26 cellular contexts compared by ENCODE assay signal in the genomic region with DNA sequence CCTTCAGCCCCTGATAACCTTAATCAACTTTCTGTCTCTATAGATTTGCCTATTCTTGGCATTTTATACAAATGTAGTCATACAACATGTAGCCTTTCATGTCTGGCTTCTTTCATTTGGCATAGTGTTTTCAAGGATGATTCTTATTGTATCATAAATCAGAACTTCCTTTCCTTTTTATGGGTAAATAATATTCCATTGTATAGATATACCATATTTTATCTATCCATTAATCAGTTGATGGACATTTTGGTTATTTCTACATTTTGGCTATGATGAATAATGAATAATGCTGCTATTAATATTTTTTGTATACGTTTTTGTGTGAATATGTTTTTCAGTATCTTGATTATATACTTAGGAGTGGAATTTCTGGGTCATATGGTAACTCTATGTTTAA.
DNase-seq lines count a peak whose midpoint lies in the region; ATAC-seq, FAIRE-seq and TF ChIP-seq lines count a peak whose summit lies in the region.
"Had no signal": no experiment of that assay in that cellular context is flagged by ENCODE, and none has a peak within 500 bp of the region (broad histone marks: within the 10 kb centered on the region; RNA-seq: fewer than 3 reads in every experiment).

No MANE protein-coding gene starts in this region.

- TF ChIP-seq EP300 in SK-N-SH (IDR thresholded peaks at IDR 0.05; ENCODE audit: borderline replicate concordance in 1 of 2, low read depth in 1 of 2, low read length in 1 of 2): no peak

- H3K27me3 Mint-ChIP-seq in Caco-2 (ENCODE audit: insufficient read depth, unreplicated experiment): no peaks in the 10 kb centered on the region
- no peaks in the 10 kb centered on the region for H3K27me3 Mint-ChIP-seq in progenitor cell of endocrine pancreas
- no peaks in the 10 kb centered on the region for H3K27me3 Mint-ChIP-seq in activated T-helper 17 cell treated with anti-CD3 and anti-CD28 coated beads, Interleukin-2, amount 50 U/mL, for 72 hours
- H3K27me3 Mint-ChIP-seq: B cell; CD4-positive, alpha-beta T cell had no signal

- peaks cover 28% of the 10 kb centered on the region for H3K4me1 Mint-ChIP-seq in Caco-2 (ENCODE audit: low read depth, unreplicated experiment)
- peaks cover 35% of the 10 kb centered on the region for H3K4me1 Mint-ChIP-seq in progenitor cell of endocrine pancreas (ENCODE audit: low read depth)
- H3K4me1 Mint-ChIP-seq in activated T-helper 17 cell treated with anti-CD3 and anti-CD28 coated beads, Interleukin-2, amount 50 U/mL, for 72 hours: no peaks in the 10 kb centered on the region
- H3K4me1 Mint-ChIP-seq: B cell had no signal

- H3K4me3 Mint-ChIP-seq in Caco-2 (ENCODE audit: unreplicated experiment) (no peak overlapping the region), progenitor cell of endocrine pancreas (ENCODE audit: low read depth) (no peak overlapping the region)
- H3K4me3 Mint-ChIP-seq in activated T-helper 17 cell treated with anti-CD3 and anti-CD28 coated beads, Interleukin-2, amount 50 U/mL, for 72 hours: no peak overlapping the region
- H3K4me3 Mint-ChIP-seq: B cell; CD4-positive, alpha-beta T cell; CD8-positive, alpha-beta T cell had no signal

- TF ChIP-seq RAD21 in SK-N-SH (IDR thresholded peaks at IDR 0.05; ENCODE audit: low read length): no peak

- no peaks in the 10 kb centered on the region for H3K79me2 ChIP-seq in SK-N-SH (ENCODE audit: insufficient read depth)

- DNase-seq in SK-N-SH (no peak), Caco-2 (no peak), progenitor cell of endocrine pancreas (ENCODE audit: low spot score, unreplicated experiment) (no peak), NCI-H2171 treated with DMSO at 0.1 percent for 48 hours (lab: John Stamatoyannopoulos, UW) (no peak), upper lobe of right lung (no peak)
- DNase-seq: AML-193; CD4-positive, alpha-beta T cell; CD8-positive, alpha-beta T cell; DMS 273 treated with DMSO at 0.1 percent for 48 hours; DMS153; DMS53; DMS79; DND-41; EL; GDM1 had no signal

- intact Hi-C loops in Caco-2 (cut with micrococcal nuclease; ENCODE audit: unreplicated experiment) (no loop called here), upper lobe of right lung (cut with DNase I) (no loop called here)

- H3K27ac Mint-ChIP-seq in Caco-2 (ENCODE audit: unreplicated experiment) (peak overlapping the region; percentile 51), progenitor cell of endocrine pancreas (peak overlapping the region; percentile 26)
- no peak overlapping the region for H3K27ac Mint-ChIP-seq in activated T-helper 17 cell treated with anti-CD3 and anti-CD28 coated beads, Interleukin-2, amount 50 U/mL, for 72 hours
- H3K27ac Mint-ChIP-seq: B cell; CD4-positive, alpha-beta T cell; CD8-positive, alpha-beta T cell had no signal

- H3K36me3 ChIP-seq in SK-N-SH (replicated peaks in 1 of 2; ENCODE audit: control insufficient read depth in 1 of 2, insufficient read depth in 2 of 2, low read length in 1 of 2) (peaks cover 0 to 4% of the 10 kb centered on the region in 2 experiments), Caco-2 (ENCODE audit: control insufficient read depth, insufficient read depth, low read length) (no peaks in the 10 kb centered on the region), upper lobe of right lung (no peaks in the 10 kb centered on the region)
- H3K36me3 ChIP-seq: BLaER1 treated with 17β-estradiol and CSF1 and Interleukin-3, amounts not matched to agents 10 nM and 100 nM had no signal

- WGBS in SK-N-SH (ENCODE audit: low lambda C conversion rate): 15% methylated on average over 1 of the region's 1 CpG

- H3K9ac ChIP-seq in SK-N-SH: no peak overlapping the region
- H3K9ac ChIP-seq: BLaER1 treated with 17β-estradiol and CSF1 and Interleukin-3, amounts not matched to agents 10 nM and 100 nM had no signal

- no peak for TF ChIP-seq CTCF in SK-N-SH (IDR thresholded peaks at IDR 0.05)
- no peak for TF ChIP-seq CTCF in Caco-2 (IDR thresholded peaks at IDR 0.05; ENCODE audit: insufficient read depth in 1 of 2, low read depth in 1 of 2, low read length in 1 of 2, severe bottlenecking in 1 of 2, unreplicated experiment in 1 of 2)
- TF ChIP-seq CTCF in progenitor cell of endocrine pancreas (IDR thresholded peaks at IDR 0.05; ENCODE audit: unreplicated experiment): no peak
- no peak for TF ChIP-seq CTCF in upper lobe of right lung (IDR thresholded peaks at IDR 0.05)

- no peaks in the 10 kb centered on the region for H3K27me3 ChIP-seq in SK-N-SH (ENCODE audit: insufficient read depth)
- no peaks in the 10 kb centered on the region for H3K27me3 ChIP-seq in Caco-2 (replicated peaks; ENCODE audit: control insufficient read depth, insufficient read depth, low read length)
- no peaks in the 10 kb centered on the region for H3K27me3 ChIP-seq in upper lobe of right lung
- H3K27me3 ChIP-seq: BLaER1 treated with 17β-estradiol and CSF1 and Interleukin-3, amounts not matched to agents 10 nM and 100 nM had no signal

- no peak overlapping the region for H2AFZ ChIP-seq in SK-N-SH (ENCODE audit: low read depth)

- H3K4me1 ChIP-seq in SK-N-SH (ENCODE audit: control insufficient read depth in 1 of 2, insufficient read depth in 2 of 2, low read depth in 1 of 2, low read length in 1 of 2) (no peaks in the 10 kb centered on the region; a peak in 1 of 4 replicates), Caco-2 (peaks cover 26% of the 10 kb centered on the region), upper lobe of right lung (no peaks in the 10 kb centered on the region)
- H3K4me1 ChIP-seq: A549; BLaER1 treated with 17β-estradiol and CSF1 and Interleukin-3, amounts not matched to agents 10 nM and 100 nM had no signal

- H3K9me3 Mint-ChIP-seq in Caco-2 (ENCODE audit: unreplicated experiment): peaks cover 11% of the 10 kb centered on the region
- peaks cover 20% of the 10 kb centered on the region for H3K9me3 Mint-ChIP-seq in progenitor cell of endocrine pancreas (ENCODE audit: low read depth)
- H3K9me3 Mint-ChIP-seq in activated T-helper 17 cell treated with anti-CD3 and anti-CD28 coated beads, Interleukin-2, amount 50 U/mL, for 72 hours: no peaks in the 10 kb centered on the region

- H3K9me3 ChIP-seq in SK-N-SH: no peaks in the 10 kb centered on the region
- H3K9me3 ChIP-seq in Caco-2: peaks cover 13% of the 10 kb centered on the region
- no peaks in the 10 kb centered on the region for H3K9me3 ChIP-seq in upper lobe of right lung

- H3K4me3 ChIP-seq in SK-N-SH (ENCODE audit: low read depth in 2 of 2, low read length in 1 of 2) (no peak overlapping the region), Caco-2 (ENCODE audit: low read depth, low read length) (no peak overlapping the region), upper lobe of right lung (no peak overlapping the region)
- H3K4me3 ChIP-seq: A549; BLaER1 treated with 17β-estradiol and CSF1 and Interleukin-3, amounts not matched to agents 10 nM and 100 nM; GM12878 had no signal

- H3K27ac ChIP-seq in SK-N-SH (ENCODE audit: low read depth in 2 of 2, low read length in 1 of 2) (no peak overlapping the region), upper lobe of right lung (no peak overlapping the region)
- H3K27ac ChIP-seq: 22Rv1; A549; BLaER1 treated with 17β-estradiol and CSF1 and Interleukin-3, amounts not matched to agents 10 nM and 100 nM; C4-2B had no signal

- peak; percentile 70 for FAIRE-seq in islet of Langerhans (lab: Jason Lieb, UNC)
- FAIRE-seq: A549, GM12878, GM12892, GM19239 had no signal

- H3K36me3 Mint-ChIP-seq in Caco-2 (ENCODE audit: insufficient read depth, unreplicated experiment): peaks cover 12% of the 10 kb centered on the region
- H3K36me3 Mint-ChIP-seq in progenitor cell of endocrine pancreas (ENCODE audit: insufficient read depth): peaks cover 13% of the 10 kb centered on the region
- H3K36me3 Mint-ChIP-seq in activated T-helper 17 cell treated with anti-CD3 and anti-CD28 coated beads, Interleukin-2, amount 50 U/mL, for 72 hours (ENCODE audit: low read depth): no peaks in the 10 kb centered on the region
- H3K36me3 Mint-ChIP-seq: CD8-positive, alpha-beta T cell had no signal

- H3F3A ChIP-seq in SK-N-SH (replicated peaks; ENCODE audit: insufficient read depth): no peaks in the 10 kb centered on the region

- CTCF ChIA-PET in SK-N-SH (lab: Yijun Ruan, JAX) (no interaction called here), Caco-2 (lab: Charles Lee) (no interaction called here)

- ATAC-seq in SK-N-SH treated with all-trans-retinoic acid at 6 μM for 48 hours: no peak
- no peak for ATAC-seq in activated T-helper 17 cell treated with anti-CD3 and anti-CD28 coated beads, Interleukin-2, amount 50 U/mL, for 72 hours (replicated peaks)
- ATAC-seq in upper lobe of right lung: no peak
- ATAC-seq: A549; CD8-positive, alpha-beta T cell; GM12878 had no signal

- H4K20me1 ChIP-seq in SK-N-SH (ENCODE audit: insufficient read depth): no peaks in the 10 kb centered on the region
- H4K20me1 ChIP-seq: BLaER1 treated with 17β-estradiol and CSF1 and Interleukin-3, amounts not matched to agents 10 nM and 100 nM had no signal

- no TSS peak for BruUV-seq in Caco-2 (replicated peaks; lab: Mats Ljungman, UMichigan)

- POLR2A ChIA-PET in SK-N-SH (lab: Yijun Ruan, JAX) (no interaction called here), Caco-2 (lab: Charles Lee) (no interaction called here)

- no peak overlapping the region for H3K4me2 ChIP-seq in SK-N-SH
- H3K4me2 ChIP-seq: A549; BLaER1 treated with 17β-estradiol and CSF1 and Interleukin-3, amounts not matched to agents 10 nM and 100 nM had no signal

- H3K9me2 ChIP-seq in SK-N-SH: no peaks in the 10 kb centered on the region

TF ChIP-seq in SK-N-SH treated with all-trans-retinoic acid at 6 μM for 48 hours, 23 proteins besides CTCF, POLR2A, EP300 and RAD21:
- no peak for TF ChIP-seq ZFP30 (CRISPR knock-in tag; IDR thresholded peaks at IDR 0.05)
- peak; percentile 92 for TF ChIP-seq ZNF8 (CRISPR knock-in tag; IDR thresholded peaks at IDR 0.05)

TF ChIP-seq in SK-N-SH, 30 proteins besides CTCF, POLR2A, EP300 and RAD21 (continues in another document):
- TF ChIP-seq TAF1 (IDR thresholded peaks at IDR 0.05; ENCODE audit: borderline replicate concordance, low read depth, low read length) (no peak), TEAD4 (IDR thresholded peaks at IDR 0.05; ENCODE audit: borderline replicate concordance, insufficient read depth) (no peak), POLR2AphosphoS5 (IDR thresholded peaks at IDR 0.05; ENCODE audit: low read depth, low read length) (no peak), FOSL2 (IDR thresholded peaks at IDR 0.05; ENCODE audit: borderline replicate concordance, low read depth) (no peak), USF1 (IDR thresholded peaks at IDR 0.05; ENCODE audit: borderline replicate concordance, low read depth) (no peak)
